Comparison of ENCODE assay signal across 8 cellular contexts in genomic region chr15:71489570-71489969, GRCh38.
"Had no signal": no experiment of that assay in that cellular context is flagged by ENCODE, and none has a peak within 500 bp of the region (broad histone marks: within the 10 kb centered on the region; RNA-seq: fewer than 3 reads in every experiment).

No MANE protein-coding gene starts in this region.

- H2AFZ ChIP-seq: GM23248 had no signal

- ATAC-seq: HCT116 had no signal

- H3K36me3 ChIP-seq: HAP-1 had no signal

- H3K4me1 ChIP-seq: HAP-1 had no signal

- H3K27ac ChIP-seq: GM23248 had no signal

- H3K9ac ChIP-seq: GM23248 had no signal

- H3K4me3 ChIP-seq: GM23248, HAP-1 had no signal

- DNase-seq: GM23248, GOT3, H7, HFFc6, KG1 had no signal

- FAIRE-seq: HTR-8/SVneo had no signal

- H3K9me3 ChIP-seq: HAP-1 had no signal
